Comparison of ENCODE assay signal across 30 cellular contexts in the genomic region with DNA sequence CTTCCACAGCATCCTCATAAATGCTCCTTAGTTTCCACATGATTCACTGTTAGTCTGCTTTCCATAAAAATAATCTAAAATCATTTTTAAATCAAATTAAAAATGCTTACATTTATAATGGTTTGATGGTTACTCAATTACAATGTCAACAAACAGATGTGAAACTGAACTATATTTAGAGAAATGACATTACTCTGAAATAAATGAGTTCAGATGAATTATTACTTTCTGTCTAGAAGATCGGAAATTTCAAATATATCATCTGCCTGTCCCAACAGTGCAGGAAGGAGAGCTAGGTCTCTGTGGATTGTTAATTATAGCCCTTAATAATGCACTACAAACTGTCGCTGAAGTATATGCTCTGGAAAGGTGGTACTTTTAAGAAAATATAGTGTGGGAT.
"Had no signal": no experiment of that assay in that cellular context is flagged by ENCODE, and none has a peak within 500 bp of the region (broad histone marks: within the 10 kb centered on the region; RNA-seq: fewer than 3 reads in every experiment).

No MANE protein-coding gene starts in this region.

- H3K27ac ChIP-seq: adrenal gland, body of pancreas, brain microvascular endothelial cell, breast epithelium, coronary artery had no signal

- H3K36me3 ChIP-seq: adrenal gland, brain microvascular endothelial cell, breast epithelium had no signal

- ATAC-seq: activated CD8-positive, alpha-beta T cell treated with anti-CD3 and anti-CD28 coated beads for 36 hours; activated naive CD4-positive, alpha-beta T cell treated with anti-CD3 and anti-CD28 coated beads, Interleukin-2, amount 50 U/mL, for 72 hours; activated T-cell treated with anti-CD3 and anti-CD28 coated beads, Interleukin-2, amount 50 U/mL, for 4 hours; activated T-cell treated with anti-CD3 and anti-CD28 coated beads, Interleukin-2, amount 50 U/mL, for 72 hours; activated T-helper 17 cell treated with anti-CD3 and anti-CD28 coated beads, Interleukin-2, amount 50 U/mL, for 72 hours; body of pancreas had no signal

- H3K27me3 ChIP-seq: adrenal gland, body of pancreas, brain microvascular endothelial cell, breast epithelium had no signal

- H3K4me1 ChIP-seq: adrenal gland, breast epithelium had no signal

- H3K9me3 ChIP-seq: adrenal gland, body of pancreas, breast epithelium had no signal

- H3K4me3 ChIP-seq: adrenal gland, body of pancreas, breast epithelium, coronary artery had no signal

- DNase-seq: activated B cell treated with CpG ODN at 0.5 μM for 24 hours; activated CD4-positive, alpha-beta memory T cell treated with anti-CD3 and anti-CD28 coated beads for 36 hours; activated CD4-positive, alpha-beta T cell treated with anti-CD3 and anti-CD28 coated beads for 4 hours; activated CD4-positive, alpha-beta T cell treated with anti-CD3 and anti-CD28 coated beads, Interleukin-2, amount 10 ng/mL, durations not matched to agents 24 days and 14 days; activated CD4-positive, alpha-beta T cell treated with anti-CD3 and anti-CD28 coated beads, Interleukin-2, amount 50 U/mL, for 1 hour; activated CD4-positive, alpha-beta T cell treated with anti-CD3 and anti-CD28 coated beads, Interleukin-2, amount 50 U/mL, for 4 hours; activated CD4-positive, CD25-positive, alpha-beta regulatory T cell treated with anti-CD3 and anti-CD28 coated beads, Interleukin-2, amount 50 U/mL, for 72 hours; activated CD8-positive, alpha-beta memory T cell treated with anti-CD3 and anti-CD28 coated beads, Interleukin-2, amount 50 U/mL, for 4 hours; activated CD8-positive, alpha-beta T cell treated with anti-CD3 and anti-CD28 coated beads for 36 hours; activated effector memory CD4-positive, alpha-beta T cell treated with anti-CD3 and anti-CD28 coated beads, Interleukin-2, amount 50 U/mL, for 16 hours; activated gamma-delta T cell treated with Interleukin-2 at 50 U/mL for 16 hours; activated naive CD4-positive, alpha-beta T cell; activated naive CD4-positive, alpha-beta T cell treated with anti-CD3 and anti-CD28 coated beads for 36 hours; activated naive CD4-positive, alpha-beta T cell treated with anti-CD3 and anti-CD28 coated beads, Interleukin-2, amount 50 U/mL, for 16 hours; activated naive CD8-positive, alpha-beta T cell treated with anti-CD3 and anti-CD28 coated beads for 36 hours; activated T-cell treated with anti-CD3 and anti-CD28 coated beads for 4 hours; activated T-cell treated with anti-CD3 and anti-CD28 coated beads, Interleukin-2, amount 50 U/mL, for 1 hour; activated T-cell treated with anti-CD3 and anti-CD28 coated beads, Interleukin-2, amount 50 U/mL, for 4 hours; activated T-cell treated with anti-CD3 and anti-CD28 coated beads, Interleukin-2, amount 50 U/mL, for 72 hours; adrenal gland; amniotic stem cell; aorta; body of pancreas; brain microvascular endothelial cell; central memory CD4-positive, alpha-beta T cell; T-helper 9 cell had no signal
